ENCODE assay signal across 16 cellular contexts in genomic region chr7:21125297-21125696, GRCh38.
"Had no signal": no experiment of that assay in that cellular context is flagged by ENCODE, and none has a peak within 500 bp of the region (broad histone marks: within the 10 kb centered on the region; RNA-seq: fewer than 3 reads in every experiment).

No MANE protein-coding gene starts in this region.

- ATAC-seq: heart left ventricle; mucosa of descending colon; naive thymus-derived CD8-positive, alpha-beta T cell; right cardiac atrium; stimulated activated naive CD8-positive, alpha-beta T cell treated with anti-CD3 and anti-CD28 coated beads, Interleukin-15, Interleukin-2, amounts not matched to agents 100 U/mL and 50 U/mL, for 24 hours; upper lobe of right lung had no signal

- H3K27ac Mint-ChIP-seq: naive thymus-derived CD8-positive, alpha-beta T cell; progenitor cell of endocrine pancreas had no signal

- H3K4me2 ChIP-seq: smooth muscle cell had no signal

- H3K27me3 ChIP-seq: heart left ventricle, tibial nerve, upper lobe of right lung, vagina had no signal

- H3K4me1 Mint-ChIP-seq: naive thymus-derived CD8-positive, alpha-beta T cell had no signal

- H3K36me3 ChIP-seq: heart left ventricle, tibial nerve, upper lobe of right lung, vagina had no signal

- H3K36me3 Mint-ChIP-seq: naive thymus-derived CD8-positive, alpha-beta T cell had no signal

- H3K4me1 ChIP-seq: heart left ventricle, tibial nerve, upper lobe of right lung, vagina had no signal

- H3K4me3 Mint-ChIP-seq: naive thymus-derived CD8-positive, alpha-beta T cell had no signal

- H3K27ac ChIP-seq: coronary artery, heart left ventricle, tibial nerve, upper lobe of right lung, vagina had no signal

- H3K9me3 ChIP-seq: heart left ventricle, mucosa of descending colon, tibial nerve, upper lobe of right lung, vagina had no signal

- H3K4me3 ChIP-seq: coronary artery, heart left ventricle, mucosa of descending colon, smooth muscle cell, tibial nerve, upper lobe of right lung, vagina had no signal

- DNase-seq: effector CD4-positive, alpha-beta T cell; foreskin melanocyte; heart left ventricle; hippocampal formation; kidney glomerular epithelial cell; mucosa of descending colon; naive thymus-derived CD8-positive, alpha-beta T cell; right cardiac atrium; stimulated activated CD4-positive, alpha-beta T cell treated with anti-CD3 and anti-CD28 coated beads, Interleukin-2, amount 100 ng/mL, for 48 hours; stimulated activated naive CD8-positive, alpha-beta T cell treated with anti-CD3 and anti-CD28 coated beads, Interleukin-15, Interleukin-2, amounts not matched to agents 100 U/mL and 50 U/mL, for 24 hours; upper lobe of right lung had no signal
